Comparison of ENCODE assay signal across 12 cellular contexts in genomic region chr2:145066795-145067194, GRCh38.
DNase-seq lines count a peak whose midpoint lies in the region; TF ChIP-seq lines count a peak whose summit lies in the region.
"Had no signal": no experiment of that assay in that cellular context is flagged by ENCODE, and none has a peak within 500 bp of the region (broad histone marks: within the 10 kb centered on the region; RNA-seq: fewer than 3 reads in every experiment).

No MANE protein-coding gene starts in this region.

- no peaks in the 10 kb centered on the region for H3K9me3 ChIP-seq in vagina

- peaks cover 27% of the 10 kb centered on the region for H3K4me1 ChIP-seq in vagina

- H3K36me3 ChIP-seq in vagina: no peaks in the 10 kb centered on the region

- TF ChIP-seq POLR2A in vagina (IDR thresholded peaks at IDR 0.05): no peak

- H3K27me3 ChIP-seq in vagina: no peaks in the 10 kb centered on the region

- H3K4me3 ChIP-seq in choroid plexus epithelial cell (ENCODE audit: low read depth, low read length): no peak overlapping the region
- no peak overlapping the region for H3K4me3 ChIP-seq in vagina

- DNase-seq in choroid plexus epithelial cell (ENCODE audit: low read depth): peak; percentile 8
- DNase-seq in hippocampal formation (lab: John Stamatoyannopoulos, UW): peak; percentile 42 to 92
- DNase-seq in posterior cingulate gyrus: peak in 6 of 10 donors; percentile 14 to 87 (median 38)
- DNase-seq in vagina (ENCODE audit: extremely low spot score in 2 of 2): no peak
- DNase-seq in NCI-H2107 (lab: John Stamatoyannopoulos, UW): no peak
- DNase-seq in NCI-H510A treated with DMSO at 0.1 percent for 48 hours (lab: John Stamatoyannopoulos, UW): no peak
- DNase-seq in T1000 (lab: John Stamatoyannopoulos, UW): no peak
- DNase-seq: activated CD4-positive, alpha-beta T cell treated with anti-CD3 and anti-CD28 coated beads for 1 hour; Calu3; central memory CD4-positive, alpha-beta T cell; mesendoderm; NCI-H1436 had no signal

- peak overlapping the region; percentile 70 for H3K27ac ChIP-seq in vagina

- intact Hi-C loops in posterior cingulate gyrus (cut with DNase I) (no loop called here), vagina (cut with DNase I) (no loop called here)

- no peak for TF ChIP-seq CTCF in choroid plexus epithelial cell (conservative IDR thresholded peaks at IDR 0.05; ENCODE audit: low read depth, low read length)
- TF ChIP-seq CTCF in vagina (IDR thresholded peaks at IDR 0.05): no peak

Comparison
In these comparisons a context has a peak if more than half of its experiments do, and no peak if none do; other contexts are left out.
1. DNase-seq: peak in choroid plexus epithelial cell (single experiment), hippocampal formation (2 of 2) and posterior cingulate gyrus (6 of 10); none in vagina (0 of 2), NCI-H2107 (single experiment), NCI-H510A treated with DMSO at 0.1 percent for 48 hours (single experiment) and T1000 (single experiment).